Comparison of ENCODE assay signal across 25 cellular contexts in the genomic region with DNA sequence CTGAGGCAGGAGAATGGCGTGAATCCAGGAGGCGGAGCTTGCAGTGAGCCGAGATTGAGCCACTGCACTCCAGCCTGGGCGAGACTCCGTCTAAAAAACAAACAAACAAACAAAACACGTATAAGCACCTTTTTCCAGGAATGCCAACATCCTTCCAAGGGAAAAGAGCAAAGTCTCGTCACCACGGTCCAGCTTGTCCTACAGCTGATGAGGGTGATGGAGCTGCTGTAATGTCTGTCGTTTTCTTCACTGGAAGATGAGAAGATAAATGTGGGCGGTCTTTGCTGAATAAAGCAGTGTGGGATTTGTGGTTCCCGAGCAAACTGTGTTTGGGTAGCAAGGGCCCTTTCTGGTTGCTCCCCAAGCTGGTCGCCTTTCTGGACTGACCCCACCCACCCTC.
"Had no signal": no experiment of that assay in that cellular context is flagged by ENCODE, and none has a peak within 500 bp of the region (broad histone marks: within the 10 kb centered on the region; RNA-seq: fewer than 3 reads in every experiment).

No MANE protein-coding gene starts in this region.

- H3K4me1 ChIP-seq: breast epithelium, left ventricle myocardium inferior, sigmoid colon had no signal

- DNase-seq: activated CD4-positive, alpha-beta T cell treated with anti-CD3 and anti-CD28 coated beads, Interleukin-2, amount 50 U/mL, for 1 hour; activated CD8-positive, alpha-beta T cell treated with anti-CD3 and anti-CD28 coated beads for 36 hours; activated gamma-delta T cell treated with Interleukin-2 at 50 U/mL for 16 hours; activated naive CD4-positive, alpha-beta T cell treated with anti-CD3 and anti-CD28 coated beads, Interleukin-2, amount 50 U/mL, for 16 hours; activated T-cell treated with anti-CD3 and anti-CD28 coated beads, Interleukin-2, amount 50 U/mL, for 4 hours; amniotic stem cell; central memory CD4-positive, alpha-beta T cell; endodermal cell; glutamatergic neuron; left ventricle myocardium inferior; mucosa of descending colon; ovary; retina; sigmoid colon; small intestine; stimulated activated CD4-positive, alpha-beta T cell treated with anti-CD3 and anti-CD28 coated beads, Interleukin-1b, Interleukin-23, amount 100 ng/mL, for 48 hours; stimulated activated naive CD4-positive, alpha-beta T cell; T1000 had no signal

- ATAC-seq: activated CD8-positive, alpha-beta T cell treated with anti-CD3 and anti-CD28 coated beads for 36 hours; activated T-cell treated with anti-CD3 and anti-CD28 coated beads, Interleukin-2, amount 50 U/mL, for 4 hours; mucosa of descending colon had no signal

- H3K27me3 ChIP-seq: breast epithelium, esophagus muscularis mucosa, ovary, sigmoid colon, tibial nerve had no signal

- H3K36me3 ChIP-seq: breast epithelium, esophagus muscularis mucosa, left ventricle myocardium inferior, ovary, sigmoid colon, tibial nerve had no signal

- H3K4me3 Mint-ChIP-seq: activated CD8-positive, alpha-beta T cell treated with anti-CD3 and anti-CD28 coated beads for 36 hours; activated T-cell treated with anti-CD3 and anti-CD28 coated beads, Interleukin-2, amount 50 U/mL, for 4 hours; activated T-helper 17 cell treated with anti-CD3 and anti-CD28 coated beads, Interleukin-2, amount 50 U/mL, for 72 hours; dendritic cell treated with granulocyte-macrophage colony-stimulating factor and Interleukin-4, amounts not matched to agents 40 ng/mL and 50 ng/mL, for 4 days; endodermal cell; nephron had no signal

- H3K9me3 Mint-ChIP-seq: activated CD8-positive, alpha-beta T cell treated with anti-CD3 and anti-CD28 coated beads for 36 hours; activated T-cell treated with anti-CD3 and anti-CD28 coated beads, Interleukin-2, amount 50 U/mL, for 4 hours; activated T-helper 17 cell treated with anti-CD3 and anti-CD28 coated beads, Interleukin-2, amount 50 U/mL, for 72 hours; dendritic cell treated with granulocyte-macrophage colony-stimulating factor and Interleukin-4, amounts not matched to agents 40 ng/mL and 50 ng/mL, for 4 days; nephron had no signal

- H3K4me1 Mint-ChIP-seq: nephron had no signal

- H3K9me3 ChIP-seq: breast epithelium, esophagus muscularis mucosa, left ventricle myocardium inferior, mucosa of descending colon, ovary, sigmoid colon had no signal

- H3K27me3 Mint-ChIP-seq: activated CD8-positive, alpha-beta T cell treated with anti-CD3 and anti-CD28 coated beads for 36 hours had no signal

- H3K27ac Mint-ChIP-seq: activated CD8-positive, alpha-beta T cell treated with anti-CD3 and anti-CD28 coated beads for 36 hours; activated T-helper 17 cell treated with anti-CD3 and anti-CD28 coated beads, Interleukin-2, amount 50 U/mL, for 72 hours; dendritic cell treated with granulocyte-macrophage colony-stimulating factor and Interleukin-4, amounts not matched to agents 40 ng/mL and 50 ng/mL, for 4 days; endodermal cell had no signal

- H3K4me3 ChIP-seq: breast epithelium, esophagus muscularis mucosa, left ventricle myocardium inferior, lung, mucosa of descending colon, ovary, sigmoid colon, tibial nerve had no signal

- H3K27ac ChIP-seq: left ventricle myocardium inferior, ovary had no signal
